Comparison of ENCODE assay signal across 13 cellular contexts in the genomic region with DNA sequence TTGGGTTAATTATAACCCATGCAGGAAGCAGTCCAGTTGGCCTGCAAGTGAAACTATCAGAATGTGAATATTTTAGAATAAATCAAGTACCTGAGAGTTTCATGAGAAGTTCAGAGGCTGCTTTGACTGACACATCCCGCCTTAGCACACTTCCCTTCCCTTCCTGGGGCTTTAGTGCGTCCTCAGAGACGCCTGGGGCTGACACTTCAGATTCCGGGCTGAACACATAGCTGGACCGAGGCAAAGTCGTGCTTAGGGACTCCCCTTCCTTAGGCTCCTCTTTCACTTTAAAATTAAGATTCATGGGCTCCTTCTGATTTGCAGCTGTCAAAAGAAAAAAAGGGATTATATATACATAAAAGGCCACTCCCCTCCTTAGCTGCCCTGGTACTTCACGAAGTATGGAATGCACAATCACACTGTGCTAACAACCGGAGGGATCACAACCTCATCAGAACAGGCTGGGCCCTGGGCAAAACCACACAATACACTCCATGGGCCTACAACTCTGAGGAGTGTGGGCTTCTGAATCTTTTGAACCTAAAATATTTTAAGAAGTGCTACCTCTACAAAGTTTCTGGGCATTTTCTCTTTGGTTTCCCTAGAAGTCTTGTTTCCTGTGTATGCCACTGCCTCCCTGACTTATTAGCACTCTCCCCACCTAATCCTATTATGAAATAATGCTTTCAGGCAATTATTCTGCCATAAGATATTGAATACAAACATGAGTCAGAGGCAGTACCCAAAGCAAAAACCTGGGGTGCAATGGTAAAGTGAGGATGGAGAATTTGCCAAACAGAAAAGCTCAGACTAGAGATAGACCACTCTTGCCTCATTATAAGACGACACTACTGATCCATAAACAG.
DNase-seq lines count a peak whose midpoint lies in the region; ATAC-seq and TF ChIP-seq lines count a peak whose summit lies in the region.
"Had no signal": no experiment of that assay in that cellular context is flagged by ENCODE, and none has a peak within 500 bp of the region (broad histone marks: within the 10 kb centered on the region; RNA-seq: fewer than 3 reads in every experiment).

No MANE protein-coding gene starts in this region.

- no peaks in the 10 kb centered on the region for H3K27me3 ChIP-seq in heart right ventricle
- no peaks in the 10 kb centered on the region for H3K27me3 ChIP-seq in left ventricle myocardium inferior (ENCODE audit: low read depth)

- peaks cover 35% of the 10 kb centered on the region for H3K36me3 Mint-ChIP-seq in type B pancreatic cell

- POLR2A ChIA-PET in RWPE1 (lab: Yijun Ruan, JAX; ENCODE audit: low non-redundant PET): no interaction called here

- H3K27me3 Mint-ChIP-seq in type B pancreatic cell: no peaks in the 10 kb centered on the region
- H3K27me3 Mint-ChIP-seq: stimulated activated memory B cell treated with anti-CD40 and anti-IgM and Interleukin-4, amounts not matched to agents 10 μg/mL and 1 μg/mL and 100 μg/mL, for 72 hours had no signal

- peak overlapping the region; percentile 37 for H3K4me3 Mint-ChIP-seq in type B pancreatic cell
- H3K4me3 Mint-ChIP-seq: activated T-cell treated with anti-CD3 and anti-CD28 coated beads, Interleukin-2, amount 50 U/mL, for 4 hours; stimulated activated memory B cell treated with anti-CD40 and anti-IgM and Interleukin-4, amounts not matched to agents 10 μg/mL and 1 μg/mL and 100 μg/mL, for 72 hours had no signal

- no peak overlapping the region for H3K4me3 ChIP-seq in heart right ventricle
- no peak overlapping the region for H3K4me3 ChIP-seq in left ventricle myocardium inferior

- TF ChIP-seq CTCF in heart right ventricle (IDR thresholded peaks at IDR 0.05): no peak
- TF ChIP-seq CTCF in left ventricle myocardium inferior (IDR thresholded peaks at IDR 0.05; ENCODE audit: borderline replicate concordance): no peak
- TF ChIP-seq CTCF in type B pancreatic cell (conservative IDR thresholded peaks at IDR 0.05): no peak
- no peak for TF ChIP-seq CTCF in RWPE1 (conservative IDR thresholded peaks at IDR 0.05; ENCODE audit: low read depth)

- H3K9me3 ChIP-seq in heart right ventricle: no peaks in the 10 kb centered on the region
- H3K9me3 ChIP-seq in left ventricle myocardium inferior (replicated peaks): no peaks in the 10 kb centered on the region

- H3K36me3 ChIP-seq in heart right ventricle (peaks cover 0 to 5% (median 0%) of the 10 kb centered on the region in 9 donors), left ventricle myocardium inferior (no peaks in the 10 kb centered on the region)

- WGBS in heart right ventricle, 2 donors: 62 to 72% methylated on average over 9 of the region's 9 CpGs

- peaks cover 0 to 40% (median 11%) of the 10 kb centered on the region in 9 donors for H3K4me1 ChIP-seq in heart right ventricle
- peaks cover 41% of the 10 kb centered on the region for H3K4me1 ChIP-seq in left ventricle myocardium inferior

- CTCF ChIA-PET in RWPE1 (lab: Yijun Ruan, JAX): interaction anchor here (0.6 kb wide), 1 partner anchor 504 kb away, joined by 3 read pairs; no protein-coding TSS in a partner anchor

- no peak for DNase-seq in heart right ventricle
- no peak for DNase-seq in left ventricle myocardium inferior
- no peak for DNase-seq in epithelial cell of prostate (ENCODE audit: low read depth, low spot score)
- no peak for DNase-seq in type B pancreatic cell (ENCODE audit: extremely low spot score, unreplicated experiment)
- DNase-seq in HPDE6-E6E7 (ENCODE audit: extremely low spot score): no peak
- no peak for DNase-seq in RWPE1 (ENCODE audit: low spot score)
- DNase-seq in stimulated activated CD4-positive, alpha-beta T cell treated with anti-CD3 and anti-CD28 coated beads, Interleukin-4, amount 100 ng/mL, for 24 hours: no peak
- DNase-seq: activated T-cell treated with anti-CD3 and anti-CD28 coated beads, Interleukin-2, amount 50 U/mL, for 4 hours; EL; NCI-H1417 treated with DMSO at 0.1 percent for 48 hours; PC-3 had no signal

- H3K4me1 Mint-ChIP-seq in type B pancreatic cell (ENCODE audit: unreplicated experiment): peaks cover 29% of the 10 kb centered on the region

- ATAC-seq in heart right ventricle: peak in 5 of 8 donors; percentile 40 to 62 (median 53)
- peak; percentile 45 for ATAC-seq in HG03095 (IDR thresholded peaks at IDR 0.05; ENCODE audit: unreplicated experiment)
- ATAC-seq: PC-3; stimulated activated memory B cell treated with anti-CD40 and anti-IgM and Interleukin-4, amounts not matched to agents 10 μg/mL and 1 μg/mL and 100 μg/mL, for 72 hours had no signal

- no peaks in the 10 kb centered on the region for H3K9me3 Mint-ChIP-seq in type B pancreatic cell
- H3K9me3 Mint-ChIP-seq: activated T-cell treated with anti-CD3 and anti-CD28 coated beads, Interleukin-2, amount 50 U/mL, for 4 hours; stimulated activated memory B cell treated with anti-CD40 and anti-IgM and Interleukin-4, amounts not matched to agents 10 μg/mL and 1 μg/mL and 100 μg/mL, for 72 hours had no signal

- H3K27ac Mint-ChIP-seq in type B pancreatic cell: no peak overlapping the region
- H3K27ac Mint-ChIP-seq: stimulated activated memory B cell treated with anti-CD40 and anti-IgM and Interleukin-4, amounts not matched to agents 10 μg/mL and 1 μg/mL and 100 μg/mL, for 72 hours had no signal

- intact Hi-C loops in heart right ventricle (cut with DNase I): no loop called here
- intact Hi-C loops in left ventricle myocardium inferior (cut with micrococcal nuclease): no loop called here

- H3K27ac ChIP-seq in heart right ventricle (peak overlapping the region in 2 of 10 donors; percentile 5 to 43), left ventricle myocardium inferior (replicated peaks) (no peak overlapping the region), epithelial cell of prostate (peak overlapping the region; percentile 1), RWPE1 (no peak overlapping the region)
